In genomic region chr19:39341122-39341719, GRCh38 we compare ENCODE assay signal across 9 cellular contexts. TPM values are rescaled to one million over a fixed set of nuclear protein-coding genes. Genes with fewer than 3 reads are reported as not detected.
DNase-seq lines count a peak whose midpoint lies in the region; FAIRE-seq and TF ChIP-seq lines count a peak whose summit lies in the region.
"Had no signal": no experiment of that assay in that cellular context is flagged by ENCODE, and none has a peak within 500 bp of the region (broad histone marks: within the 10 kb centered on the region; RNA-seq: fewer than 3 reads in every experiment).

No MANE protein-coding gene starts in this region.

- H3K9me3 ChIP-seq in KOPT-K1 (ENCODE audit: insufficient read depth, low read length, poor library complexity, severe bottlenecking) (no peaks in the 10 kb centered on the region), astrocyte (ENCODE audit: insufficient read depth, low read depth, low read length) (no peaks in the 10 kb centered on the region), iPS-18a (ENCODE audit: control insufficient read depth, low read depth, low read length) (no peaks in the 10 kb centered on the region)

- no peak for DNase-seq in GM06990 (ENCODE audit: extremely low read depth, insufficient read length)
- no peak for DNase-seq in astrocyte (ENCODE audit: low read depth)
- DNase-seq in stimulated activated CD4-positive, alpha-beta T cell treated with anti-CD3 and anti-CD28 coated beads, Interleukin-15, amount 100 ng/mL, for 24 hours = peak; percentile 43
- DNase-seq in midbrain (lab: John Stamatoyannopoulos, UW) = no peak
- no peak for DNase-seq in D341Med (ENCODE audit: low spot score)
- DNase-seq in DMS53 treated with DMSO at 0.1 percent for 48 hours (lab: John Stamatoyannopoulos, UW; ENCODE audit: unreplicated experiment) = no peak

- H3K27ac ChIP-seq in KOPT-K1 (ENCODE audit: low read depth, low read length, poor library complexity, severe bottlenecking) = peak overlapping the region; percentile 80
- H3K27ac ChIP-seq in astrocyte (ENCODE audit: low read depth, low read length) = peak overlapping the region; percentile 82
- H3K27ac ChIP-seq in iPS-18a (ENCODE audit: low read length) = peak overlapping the region; percentile 2

- TF ChIP-seq CTCF in GM06990 (IDR thresholded peaks at IDR 0.05; ENCODE audit: insufficient read depth, low read length, poor library complexity, severe bottlenecking) (no peak), astrocyte (IDR thresholded peaks at IDR 0.05; ENCODE audit: insufficient read depth, low read depth, low read length) (no peak)

- H2AFZ ChIP-seq in astrocyte (ENCODE audit: low read depth, low read length) = peak overlapping the region; percentile 99

- peak overlapping the region; percentile 99 for H3K4me2 ChIP-seq in astrocyte (ENCODE audit: low read length)

- H3K4me1 Mint-ChIP-seq in astrocyte (ENCODE audit: low read depth, unreplicated experiment) = peaks cover 20% of the 10 kb centered on the region

- H4K20me1 ChIP-seq in astrocyte (ENCODE audit: insufficient read depth, low read length) = peaks cover 34% of the 10 kb centered on the region

- FAIRE-seq in astrocyte (lab: Jason Lieb, UNC) = no peak
- FAIRE-seq: TTC549 had no signal

- H3K27ac Mint-ChIP-seq in astrocyte (ENCODE audit: unreplicated experiment) = peak overlapping the region; percentile 59

- peaks cover 41% of the 10 kb centered on the region for H3K79me2 ChIP-seq in astrocyte (ENCODE audit: insufficient read depth, low read length)

- peaks cover 10% of the 10 kb centered on the region for H3K36me3 Mint-ChIP-seq in astrocyte (ENCODE audit: low read depth, unreplicated experiment)

- H3K36me3 ChIP-seq in GM06990 (ENCODE audit: control insufficient read depth, insufficient read depth, low read length) = no peaks in the 10 kb centered on the region; the same call in 1 of the 2 replicates
- peaks cover 11% of the 10 kb centered on the region for H3K36me3 ChIP-seq in KOPT-K1 (ENCODE audit: insufficient read depth, low read length)
- no peaks in the 10 kb centered on the region for H3K36me3 ChIP-seq in astrocyte (ENCODE audit: insufficient read depth, low read length)
- H3K36me3 ChIP-seq in iPS-18a (ENCODE audit: control insufficient read depth, low read depth, low read length) = no peaks in the 10 kb centered on the region

- H3K27me3 ChIP-seq in GM06990 (replicated peaks; ENCODE audit: control insufficient read depth, insufficient read depth, low read length) = no peaks in the 10 kb centered on the region
- no peaks in the 10 kb centered on the region for H3K27me3 ChIP-seq in astrocyte (ENCODE audit: insufficient read depth, low read length)
- H3K27me3 ChIP-seq in iPS-18a (ENCODE audit: control insufficient read depth, insufficient read depth, low read length) = no peaks in the 10 kb centered on the region

- H3K27me3 Mint-ChIP-seq in astrocyte (ENCODE audit: low read depth, unreplicated experiment) = peaks cover 3% of the 10 kb centered on the region

- H3K4me3 Mint-ChIP-seq in astrocyte (ENCODE audit: unreplicated experiment) = peak overlapping the region; percentile 91

- H3K9ac ChIP-seq in astrocyte (ENCODE audit: low read length) (peak overlapping the region; percentile 96), iPS-18a (ENCODE audit: low read length) (peak overlapping the region; percentile 63)

- peak overlapping the region; percentile 74 for H3K4me3 ChIP-seq in GM06990 (replicated peaks; ENCODE audit: low read depth, low read length)
- H3K4me3 ChIP-seq in astrocyte (ENCODE audit: insufficient read depth, low read depth, low read length) = peak overlapping the region; percentile 100
- H3K4me3 ChIP-seq in iPS-18a (ENCODE audit: low read length) = peak overlapping the region; percentile 88

- H3K4me1 ChIP-seq in astrocyte (ENCODE audit: insufficient read depth, low read length) (peaks cover 14% of the 10 kb centered on the region), iPS-18a (ENCODE audit: control insufficient read depth, low read depth, low read length) (peaks cover 10% of the 10 kb centered on the region)

- no peaks in the 10 kb centered on the region for H3K9me3 Mint-ChIP-seq in astrocyte (ENCODE audit: unreplicated experiment)

RNA-seq across cellular contexts. Expression of gene SAMD4B, which starts 1.0 kb away (rescaled TPM):
- total RNA-seq in astrocyte = 95.0 and 98.6 TPM in 2 replicates

RNA-seq across cellular contexts. Expression of gene GMFG, which starts 5.4 kb away (rescaled TPM):
- 0.79 and 1.1 TPM in 2 replicates for total RNA-seq in astrocyte

RNA-seq across cellular contexts. Expression of gene LRFN1, which starts 20.6 kb away (rescaled TPM):
- 1.5 and 2.0 TPM in 2 replicates for total RNA-seq in astrocyte

RNA-seq across cellular contexts. Expression of gene IFNL1, which starts 45.0 kb away (rescaled TPM):
- 0.52 and 1.3 TPM in 2 replicates for total RNA-seq in astrocyte

RNA-seq across cellular contexts. Expression of gene PAF1, which starts 49.7 kb away (rescaled TPM):
- 42.0 and 43.2 TPM in 2 replicates for total RNA-seq in astrocyte

Comparison
In these comparisons a context has a peak if more than half of its experiments do, and no peak if none do; other contexts are left out.
1. H3K27ac ChIP-seq: peak in every context shown above with its lines; median percentile 82 in astrocyte; 80 in KOPT-K1; 2 in iPS-18a.